Comparison of ENCODE assay signal across 1 cellular context in the genomic region with DNA sequence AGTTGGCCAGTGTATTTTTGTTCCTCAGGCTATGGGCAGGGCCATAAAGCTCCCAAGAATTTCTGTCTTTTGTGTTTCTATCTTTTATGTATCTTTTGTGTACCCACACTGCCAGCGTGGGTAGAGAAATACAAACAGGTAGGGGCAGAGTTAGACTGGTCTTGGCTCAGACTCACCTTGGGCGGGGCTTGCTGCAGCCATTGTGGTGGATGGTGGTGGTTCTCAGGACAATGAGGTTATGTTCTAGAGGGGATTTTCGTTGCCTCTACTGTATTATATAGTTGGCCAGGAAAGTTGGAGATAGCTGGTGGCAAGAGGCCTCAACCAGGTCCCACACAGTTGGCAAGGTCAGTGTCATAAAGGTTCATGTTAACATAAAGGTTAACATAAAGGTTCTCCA.
TF ChIP-seq lines count a peak whose summit lies in the region.

No MANE protein-coding gene starts in this region.

TF ChIP-seq in WTC11, 78 proteins besides CTCF, POLR2A, EP300 and RAD21 (continued from another document):
- TF ChIP-seq, protein P1, sequence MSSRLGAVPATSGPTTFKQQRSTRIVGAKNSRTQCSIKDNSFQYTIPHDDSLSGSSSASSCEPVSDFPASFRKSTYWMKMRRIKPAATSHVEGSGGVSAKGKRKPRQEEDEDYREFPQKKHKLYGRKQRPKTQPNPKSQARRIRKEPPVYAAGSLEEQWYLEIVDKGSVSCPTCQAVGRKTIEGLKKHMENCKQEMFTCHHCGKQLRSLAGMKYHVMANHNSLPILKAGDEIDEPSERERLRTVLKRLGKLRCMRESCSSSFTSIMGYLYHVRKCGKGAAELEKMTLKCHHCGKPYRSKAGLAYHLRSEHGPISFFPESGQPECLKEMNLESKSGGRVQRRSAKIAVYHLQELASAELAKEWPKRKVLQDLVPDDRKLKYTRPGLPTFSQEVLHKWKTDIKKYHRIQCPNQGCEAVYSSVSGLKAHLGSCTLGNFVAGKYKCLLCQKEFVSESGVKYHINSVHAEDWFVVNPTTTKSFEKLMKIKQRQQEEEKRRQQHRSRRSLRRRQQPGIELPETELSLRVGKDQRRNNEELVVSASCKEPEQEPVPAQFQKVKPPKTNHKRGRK (CRISPR knock-in tag; IDR thresholded peaks at IDR 0.05; ENCODE audit: borderline replicate concordance), result no peak
- no peak for TF ChIP-seq GABPB1 (CRISPR knock-in tag; IDR thresholded peaks at IDR 0.05)
- TF ChIP-seq SOX15 (CRISPR knock-in tag; IDR thresholded peaks at IDR 0.05), result no peak
- no peak for TF ChIP-seq CREB1 (CRISPR knock-in tag; IDR thresholded peaks at IDR 0.05)
- TF ChIP-seq ZNF416 (CRISPR knock-in tag; IDR thresholded peaks at IDR 0.05), result no peak
- TF ChIP-seq, protein P2, sequence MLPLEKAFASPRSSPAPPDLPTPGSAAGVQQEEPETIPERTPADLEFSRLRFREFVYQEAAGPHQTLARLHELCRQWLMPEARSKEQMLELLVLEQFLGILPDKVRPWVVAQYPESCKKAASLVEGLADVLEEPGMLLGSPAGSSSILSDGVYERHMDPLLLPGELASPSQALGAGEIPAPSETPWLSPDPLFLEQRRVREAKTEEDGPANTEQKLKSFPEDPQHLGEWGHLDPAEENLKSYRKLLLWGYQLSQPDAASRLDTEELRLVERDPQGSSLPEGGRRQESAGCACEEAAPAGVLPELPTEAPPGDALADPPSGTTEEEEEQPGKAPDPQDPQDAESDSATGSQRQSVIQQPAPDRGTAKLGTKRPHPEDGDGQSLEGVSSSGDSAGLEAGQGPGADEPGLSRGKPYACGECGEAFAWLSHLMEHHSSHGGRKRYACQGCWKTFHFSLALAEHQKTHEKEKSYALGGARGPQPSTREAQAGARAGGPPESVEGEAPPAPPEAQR (CRISPR knock-in tag; IDR thresholded peaks at IDR 0.05), result no peak
- TF ChIP-seq, protein P3, sequence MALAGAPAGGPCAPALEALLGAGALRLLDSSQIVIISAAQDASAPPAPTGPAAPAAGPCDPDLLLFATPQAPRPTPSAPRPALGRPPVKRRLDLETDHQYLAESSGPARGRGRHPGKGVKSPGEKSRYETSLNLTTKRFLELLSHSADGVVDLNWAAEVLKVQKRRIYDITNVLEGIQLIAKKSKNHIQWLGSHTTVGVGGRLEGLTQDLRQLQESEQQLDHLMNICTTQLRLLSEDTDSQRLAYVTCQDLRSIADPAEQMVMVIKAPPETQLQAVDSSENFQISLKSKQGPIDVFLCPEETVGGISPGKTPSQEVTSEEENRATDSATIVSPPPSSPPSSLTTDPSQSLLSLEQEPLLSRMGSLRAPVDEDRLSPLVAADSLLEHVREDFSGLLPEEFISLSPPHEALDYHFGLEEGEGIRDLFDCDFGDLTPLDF (CRISPR knock-in tag; IDR thresholded peaks at IDR 0.05), result no peak
- no peak for TF ChIP-seq KAT7 (CRISPR knock-in tag; IDR thresholded peaks at IDR 0.05; ENCODE audit: borderline replicate concordance)
- no peak for TF ChIP-seq GTF2I (CRISPR knock-in tag; conservative IDR thresholded peaks at IDR 0.05)
- TF ChIP-seq, protein P4, sequence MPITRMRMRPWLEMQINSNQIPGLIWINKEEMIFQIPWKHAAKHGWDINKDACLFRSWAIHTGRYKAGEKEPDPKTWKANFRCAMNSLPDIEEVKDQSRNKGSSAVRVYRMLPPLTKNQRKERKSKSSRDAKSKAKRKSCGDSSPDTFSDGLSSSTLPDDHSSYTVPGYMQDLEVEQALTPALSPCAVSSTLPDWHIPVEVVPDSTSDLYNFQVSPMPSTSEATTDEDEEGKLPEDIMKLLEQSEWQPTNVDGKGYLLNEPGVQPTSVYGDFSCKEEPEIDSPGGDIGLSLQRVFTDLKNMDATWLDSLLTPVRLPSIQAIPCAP (CRISPR knock-in tag; IDR thresholded peaks at IDR 0.05), result no peak
- TF ChIP-seq ESRRA (CRISPR knock-in tag; IDR thresholded peaks at IDR 0.05; ENCODE audit: borderline replicate concordance), result no peak
- no peak for TF ChIP-seq ELF4 (CRISPR knock-in tag; IDR thresholded peaks at IDR 0.05; ENCODE audit: low read depth)
- TF ChIP-seq, protein P5, sequence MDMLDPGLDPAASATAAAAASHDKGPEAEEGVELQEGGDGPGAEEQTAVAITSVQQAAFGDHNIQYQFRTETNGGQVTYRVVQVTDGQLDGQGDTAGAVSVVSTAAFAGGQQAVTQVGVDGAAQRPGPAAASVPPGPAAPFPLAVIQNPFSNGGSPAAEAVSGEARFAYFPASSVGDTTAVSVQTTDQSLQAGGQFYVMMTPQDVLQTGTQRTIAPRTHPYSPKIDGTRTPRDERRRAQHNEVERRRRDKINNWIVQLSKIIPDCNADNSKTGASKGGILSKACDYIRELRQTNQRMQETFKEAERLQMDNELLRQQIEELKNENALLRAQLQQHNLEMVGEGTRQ (CRISPR knock-in tag; IDR thresholded peaks at IDR 0.05), result no peak
- TF ChIP-seq ZNF317 (CRISPR knock-in tag; IDR thresholded peaks at IDR 0.05; ENCODE audit: borderline replicate concordance, low read depth), result no peak
- no peak for TF ChIP-seq NFATC4 (CRISPR knock-in tag; IDR thresholded peaks at IDR 0.05)
